ENCODE assay signal across 1 cellular context in the genomic region with DNA sequence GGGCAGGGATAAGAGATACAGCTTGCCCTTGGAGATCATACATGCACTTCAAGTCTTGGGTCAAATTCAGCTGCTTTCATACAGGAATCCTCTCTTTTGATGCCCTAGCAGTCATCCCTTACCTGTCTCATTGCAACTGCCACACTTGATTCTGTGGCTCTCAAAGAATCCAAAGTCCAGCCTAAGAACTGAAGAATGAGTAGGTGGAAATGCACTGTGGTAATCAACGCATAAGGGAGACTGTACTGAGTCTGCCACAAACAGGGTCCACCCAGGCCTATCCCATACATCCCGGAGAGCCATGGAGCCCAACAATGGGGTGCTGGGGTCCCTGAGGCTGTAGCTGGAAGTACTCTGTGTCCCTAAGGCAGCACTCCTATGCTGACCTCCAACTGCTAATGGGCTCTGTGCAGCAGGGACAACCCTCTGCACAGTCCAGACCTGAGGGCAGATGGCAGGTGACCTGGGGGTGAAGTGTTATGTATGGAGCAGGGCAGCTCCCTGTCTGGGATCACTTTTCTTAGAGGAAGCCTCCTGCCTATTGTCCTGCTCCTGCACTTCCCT.
TF ChIP-seq lines count a peak whose summit lies in the region.

No MANE protein-coding gene starts in this region.

TF ChIP-seq in HepG2, 621 proteins besides CTCF, POLR2A, EP300 and RAD21:
- no peak for TF ChIP-seq LCORL (IDR thresholded peaks at IDR 0.05)
- TF ChIP-seq LCORL (CRISPR knock-in tag; IDR thresholded peaks at IDR 0.05), result 0 out of 2 replicates have a peak, but pooled peaks have one; percentile 15
- TF ChIP-seq TBP (CRISPR knock-in tag; IDR thresholded peaks at IDR 0.05), result no peak
- TF ChIP-seq HNF4A (CRISPR knock-in tag; IDR thresholded peaks at IDR 0.05), result peak; percentile 56
- TF ChIP-seq ZBTB26 (CRISPR knock-in tag; IDR thresholded peaks at IDR 0.05; ENCODE audit: borderline replicate concordance), result 0 out of 2 replicates have a peak, but pooled peaks have one; percentile 50
TF ChIP-seq in HepG2: peak in this region for 3.
